8 cellular contexts compared by ENCODE assay signal in the genomic region with DNA sequence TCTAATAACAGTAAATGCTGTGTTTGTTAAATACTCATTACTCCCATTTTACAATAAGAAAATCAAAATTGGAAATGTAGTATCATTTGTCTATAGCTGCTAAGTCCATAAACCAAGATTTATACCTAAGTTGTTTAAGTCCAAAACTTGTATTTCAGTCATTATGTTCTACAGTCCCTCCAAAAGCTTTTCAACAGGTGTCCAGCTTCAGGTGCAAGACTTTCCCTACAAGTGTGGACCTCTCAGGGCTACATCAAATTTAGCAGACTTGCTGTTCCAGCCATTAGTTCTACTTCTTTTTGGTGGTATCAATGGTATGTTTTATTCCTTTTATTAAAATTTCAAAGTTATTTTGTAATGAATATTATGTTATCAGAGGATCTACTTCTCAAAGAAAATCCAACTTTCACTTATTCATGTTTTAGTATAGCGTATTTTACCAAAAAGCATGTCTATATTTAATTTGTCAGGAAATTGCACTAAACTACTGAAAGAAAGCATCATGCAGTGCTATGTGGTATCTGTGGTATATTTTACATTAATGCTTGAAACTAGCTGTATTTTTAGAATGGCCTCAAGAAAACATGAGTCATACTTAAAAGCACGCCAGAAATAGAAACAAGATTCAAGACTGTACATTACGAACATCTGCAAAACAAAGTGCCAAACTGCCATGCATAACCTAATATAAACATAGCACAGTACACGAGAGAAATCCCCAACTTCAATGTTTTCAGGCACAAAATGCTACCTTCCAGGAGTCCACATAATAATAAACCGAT. TPM values are rescaled to one million over a fixed set of nuclear protein-coding genes. Genes with fewer than 3 reads are reported as not detected.
DNase-seq lines count a peak whose midpoint lies in the region; ATAC-seq, FAIRE-seq and TF ChIP-seq lines count a peak whose summit lies in the region.

No MANE protein-coding gene starts in this region.

- TF ChIP-seq CTCF in AG09309 (IDR thresholded peaks at IDR 0.05; ENCODE audit: control insufficient read depth, insufficient read depth, low read depth, low read length, missing control alignments): no peak
- TF ChIP-seq CTCF in fibroblast of villous mesenchyme (IDR thresholded peaks at IDR 0.05; ENCODE audit: insufficient read depth, low read depth, low read length): no peak

- FAIRE-seq in urothelium cell line (lab: Jason Lieb, UNC): no peak

- intact Hi-C loops in posterior cingulate gyrus (cut with DNase I): no loop called here

- DNase-seq in AG09309 (ENCODE audit: low read depth) (peak; percentile 64), SIG-M5 treated with dmso at 0.1 percent for 504 hours (lab: John Stamatoyannopoulos, UW; ENCODE audit: unreplicated experiment) (peak; percentile 86), fibroblast of villous mesenchyme (ENCODE audit: low read depth) (peak; percentile 88), urothelium cell line (ENCODE audit: low spot score) (peak; percentile 22), posterior cingulate gyrus (no peak), GF-D8 (lab: John Stamatoyannopoulos, UW) (no peak)

- H3K4me3 ChIP-seq in AG09309 (ENCODE audit: control insufficient read depth, low read depth, low read length) (no peak overlapping the region), fibroblast of villous mesenchyme (ENCODE audit: low read depth, low read length) (no peak overlapping the region)

- ATAC-seq in GM18873 (IDR thresholded peaks at IDR 0.05; ENCODE audit: low FRiP score, unreplicated experiment) (peak; percentile 97), HG03060 (IDR thresholded peaks at IDR 0.05; ENCODE audit: low read depth, unreplicated experiment) (peak; percentile 92)

RNA-seq across cellular contexts. Expression of a gene that starts 44.5 kb away (rescaled TPM):
- 20.9 and 33.2 TPM in 2 replicates for total RNA-seq in fibroblast of villous mesenchyme

Comparison
In these comparisons a context has a peak if more than half of its experiments do, and no peak if none do; other contexts are left out.
1. DNase-seq: peak in AG09309 (single experiment), SIG-M5 treated with dmso at 0.1 percent for 504 hours (single experiment), fibroblast of villous mesenchyme (single experiment) and urothelium cell line (single experiment); none in posterior cingulate gyrus (0 of 10) and GF-D8 (single experiment).